Comparison of ENCODE assay signal across 8 cellular contexts in genomic region chr2:134917958-134918517, GRCh38. TPM values are rescaled to one million over a fixed set of nuclear protein-coding genes. Genes with fewer than 3 reads are reported as not detected.
DNase-seq lines count a peak whose midpoint lies in the region; ATAC-seq, FAIRE-seq and TF ChIP-seq lines count a peak whose summit lies in the region.

No MANE protein-coding gene starts in this region.

- no peaks in the 10 kb centered on the region for H3K9me3 ChIP-seq in NT2/D1 (ENCODE audit: insufficient read depth, low read length)
- no peaks in the 10 kb centered on the region for H3K9me3 ChIP-seq in pancreas

- TF ChIP-seq CTCF in C4-2B (conservative IDR thresholded peaks at IDR 0.05): no peak; the same call in 1 of the 2 replicates
- TF ChIP-seq CTCF in fibroblast of the aortic adventitia (IDR thresholded peaks at IDR 0.05; ENCODE audit: insufficient read depth, low read length): peak; percentile 51
- peak in 2 of 4 donors; percentile 9 to 20 for TF ChIP-seq CTCF in pancreas (IDR thresholded peaks at IDR 0.05)

- H3K36me3 ChIP-seq in NT2/D1 (ENCODE audit: insufficient read depth, insufficient read length, low read length) (peaks cover 25% of the 10 kb centered on the region), pancreas (no peaks in the 10 kb centered on the region)

- peak overlapping the region; percentile 65 for H3K9ac ChIP-seq in NT2/D1 (ENCODE audit: insufficient read length, low read depth)

- 0 to 1% methylated on average over 36 to 37 of the region's 37 CpGs for WGBS in pancreas, 2 donors

- H3K4me3 Mint-ChIP-seq in activated T-cell treated with anti-CD3 and anti-CD28 coated beads, Interleukin-2, amount 50 U/mL, for 4 hours: peak overlapping the region; percentile 97

- H3K27ac ChIP-seq in C4-2B: peak overlapping the region; percentile 96
- H3K27ac ChIP-seq in pancreas: peak overlapping the region; percentile 95 to 99 (median 96)

- DNase-seq in NT2/D1 (ENCODE audit: low read depth, low spot score): peak; percentile 78
- DNase-seq in activated T-cell treated with anti-CD3 and anti-CD28 coated beads, Interleukin-2, amount 50 U/mL, for 4 hours: peak; percentile 78
- no peak for DNase-seq in fibroblast of the aortic adventitia (ENCODE audit: low read depth)
- DNase-seq in pancreas: peak in 1 of 6 donors; percentile 88
- DNase-seq in AG08395 (ENCODE audit: low spot score): no peak

- FAIRE-seq in pancreas (lab: Jason Lieb, UNC): peak; percentile 91

- peaks cover 35% of the 10 kb centered on the region for H3K4me1 Mint-ChIP-seq in activated T-cell treated with anti-CD3 and anti-CD28 coated beads, Interleukin-2, amount 50 U/mL, for 4 hours (ENCODE audit: low read depth)

- intact Hi-C loops in pancreas (cut with DNase I): no loop called here

- H3K27me3 Mint-ChIP-seq in activated T-cell treated with anti-CD3 and anti-CD28 coated beads, Interleukin-2, amount 50 U/mL, for 4 hours (ENCODE audit: low read depth): no peaks in the 10 kb centered on the region

- peak; percentile 79 for ATAC-seq in GM19395 (IDR thresholded peaks at IDR 0.05; ENCODE audit: unreplicated experiment)
- ATAC-seq in HG03469 (IDR thresholded peaks at IDR 0.05; ENCODE audit: unreplicated experiment): peak; percentile 72
- ATAC-seq in activated T-cell treated with anti-CD3 and anti-CD28 coated beads, Interleukin-2, amount 50 U/mL, for 4 hours: peak; percentile 74 to 76
- peak; percentile 79 to 88 (median 81) for ATAC-seq in pancreas

- no peaks in the 10 kb centered on the region for H3K4me1 ChIP-seq in NT2/D1 (ENCODE audit: insufficient read depth, insufficient read length)
- peaks cover 17 to 34% (median 20%) of the 10 kb centered on the region in 3 donors for H3K4me1 ChIP-seq in pancreas

- H3K27me3 ChIP-seq in NT2/D1 (ENCODE audit: insufficient read depth, insufficient read length): no peaks in the 10 kb centered on the region
- no peaks in the 10 kb centered on the region for H3K27me3 ChIP-seq in pancreas

- H3K4me3 ChIP-seq in NT2/D1 (ENCODE audit: insufficient read length, low read depth): peak overlapping the region; percentile 47
- peak overlapping the region; percentile 91 for H3K4me3 ChIP-seq in fibroblast of the aortic adventitia (ENCODE audit: low read depth, low read length)
- peak overlapping the region; percentile 27 to 88 (median 46) for H3K4me3 ChIP-seq in pancreas

- H3K36me3 Mint-ChIP-seq in activated T-cell treated with anti-CD3 and anti-CD28 coated beads, Interleukin-2, amount 50 U/mL, for 4 hours (ENCODE audit: insufficient read depth): peaks cover 10% of the 10 kb centered on the region

- H3K9me3 Mint-ChIP-seq in activated T-cell treated with anti-CD3 and anti-CD28 coated beads, Interleukin-2, amount 50 U/mL, for 4 hours: no peaks in the 10 kb centered on the region

RNA-seq across cellular contexts. Expression of gene CCNT2, which starts 0.6 kb away (rescaled TPM):
- 10 to 100 TPM; 24.2 to 30.9 (median 26.5) TPM for total RNA-seq in activated T-cell treated with anti-CD3 and anti-CD28 coated beads, Interleukin-2, amount 50 U/mL, for 4 hours
- total RNA-seq in fibroblast of the aortic adventitia (ENCODE audit: low replicate concordance): 18.1 and 25.8 TPM in 2 replicates
- total RNA-seq in pancreas: 10 to 100 TPM; 17.2 to 32.6 (median 20.8) TPM
- polyA plus RNA-seq in pancreas: 10 to 100 TPM; 10.9 to 21.9 TPM

Comparison
In these comparisons a context has a peak if more than half of its experiments do, and no peak if none do; other contexts are left out.
1. DNase-seq: peak in NT2/D1 (single experiment) and activated T-cell treated with anti-CD3 and anti-CD28 coated beads, Interleukin-2, amount 50 U/mL, for 4 hours (single experiment); none in fibroblast of the aortic adventitia (single experiment) and AG08395 (single experiment).
2. Peak in every context shown above with its lines, with median percentiles within 50 percentile points of each other: ATAC-seq and H3K4me3 ChIP-seq.